10 cellular contexts compared by ENCODE assay signal in the genomic region with DNA sequence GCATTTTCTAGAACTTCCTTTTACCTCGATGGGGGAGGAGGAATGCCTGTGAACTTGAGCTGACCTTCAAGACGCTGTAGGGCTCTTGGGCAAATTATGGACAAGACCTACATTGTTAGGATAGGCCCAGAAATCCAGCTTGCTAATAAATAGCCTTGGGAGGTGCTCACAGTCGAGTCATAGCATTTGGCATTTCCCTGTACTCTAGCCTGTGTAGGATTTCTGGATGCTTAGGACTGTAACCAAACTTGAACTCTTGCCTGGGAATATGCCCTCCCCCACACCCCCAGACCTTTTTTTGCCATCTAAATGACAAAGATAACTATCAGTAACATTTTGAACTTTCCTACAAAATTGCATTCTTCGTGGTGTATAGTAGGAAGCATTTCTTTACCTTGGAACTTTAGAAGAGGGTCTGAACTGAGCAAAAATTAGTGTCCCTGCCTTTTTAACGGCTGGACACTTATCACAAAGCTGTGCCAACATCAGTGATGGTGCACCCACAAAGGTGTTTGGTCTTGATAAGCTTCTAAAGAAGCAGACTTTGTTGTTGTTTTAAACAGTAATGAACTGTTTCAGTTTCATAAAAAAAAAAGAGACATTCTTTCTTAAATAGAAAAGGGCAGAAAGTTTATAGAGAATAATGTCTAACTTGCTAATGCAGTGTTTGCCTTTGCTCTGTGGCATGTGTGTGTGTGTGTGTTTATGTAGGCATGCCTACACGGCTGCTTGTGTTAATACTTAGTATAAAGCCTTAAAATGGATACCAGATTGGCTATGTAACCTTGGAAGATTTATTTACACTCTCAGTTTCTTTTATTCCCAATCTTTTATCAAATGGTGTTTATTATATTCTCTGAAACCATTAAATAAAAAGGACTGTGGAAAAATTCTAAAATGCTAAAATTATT.
DNase-seq lines count a peak whose midpoint lies in the region; ATAC-seq and TF ChIP-seq lines count a peak whose summit lies in the region.
"Had no signal": no experiment of that assay in that cellular context is flagged by ENCODE, and none has a peak within 500 bp of the region (broad histone marks: within the 10 kb centered on the region; RNA-seq: fewer than 3 reads in every experiment).

No MANE protein-coding gene starts in this region.

- no peak for TF ChIP-seq CTCF in omental fat pad (IDR thresholded peaks at IDR 0.05)

- DNase-seq in AG08395 (ENCODE audit: low spot score): peak; percentile 46
- peak; percentile 72 for DNase-seq in SK-MEL-5 (ENCODE audit: low read depth, low spot score)
- no peak for DNase-seq in omental fat pad (ENCODE audit: low spot score)
- no peak for DNase-seq in NCI-H748 (lab: John Stamatoyannopoulos, UW; ENCODE audit: unreplicated experiment)
- DNase-seq in GDM1 (lab: John Stamatoyannopoulos, UW): no peak
- DNase-seq in NCI-H1092 treated with DMSO at 0.1 percent for 48 hours (lab: John Stamatoyannopoulos, UW): no peak
- DNase-seq: activated CD8-positive, alpha-beta memory T cell treated with anti-CD3 and anti-CD28 coated beads for 24 hours; SW 1271 had no signal

- ATAC-seq in esophagus mucosa (peak; percentile 90), omental fat pad (ENCODE audit: low FRiP score) (peak; percentile 91), GM21447 (IDR thresholded peaks at IDR 0.05; ENCODE audit: unreplicated experiment) (no peak)

- in situ Hi-C loops in SK-MEL-5 (cut with HindIII; ENCODE audit: low pct_unique_long_range_greater_than_20kb, low sequenced_read_pairs): no loop called here

Comparison
In these comparisons a context has a peak if more than half of its experiments do, and no peak if none do; other contexts are left out.
1. DNase-seq: peak in AG08395 (single experiment) and SK-MEL-5 (single experiment); none in omental fat pad (single experiment), NCI-H748 (single experiment), GDM1 (single experiment) and NCI-H1092 treated with DMSO at 0.1 percent for 48 hours (single experiment).